Comparison of ENCODE assay signal across 9 cellular contexts in the genomic region with DNA sequence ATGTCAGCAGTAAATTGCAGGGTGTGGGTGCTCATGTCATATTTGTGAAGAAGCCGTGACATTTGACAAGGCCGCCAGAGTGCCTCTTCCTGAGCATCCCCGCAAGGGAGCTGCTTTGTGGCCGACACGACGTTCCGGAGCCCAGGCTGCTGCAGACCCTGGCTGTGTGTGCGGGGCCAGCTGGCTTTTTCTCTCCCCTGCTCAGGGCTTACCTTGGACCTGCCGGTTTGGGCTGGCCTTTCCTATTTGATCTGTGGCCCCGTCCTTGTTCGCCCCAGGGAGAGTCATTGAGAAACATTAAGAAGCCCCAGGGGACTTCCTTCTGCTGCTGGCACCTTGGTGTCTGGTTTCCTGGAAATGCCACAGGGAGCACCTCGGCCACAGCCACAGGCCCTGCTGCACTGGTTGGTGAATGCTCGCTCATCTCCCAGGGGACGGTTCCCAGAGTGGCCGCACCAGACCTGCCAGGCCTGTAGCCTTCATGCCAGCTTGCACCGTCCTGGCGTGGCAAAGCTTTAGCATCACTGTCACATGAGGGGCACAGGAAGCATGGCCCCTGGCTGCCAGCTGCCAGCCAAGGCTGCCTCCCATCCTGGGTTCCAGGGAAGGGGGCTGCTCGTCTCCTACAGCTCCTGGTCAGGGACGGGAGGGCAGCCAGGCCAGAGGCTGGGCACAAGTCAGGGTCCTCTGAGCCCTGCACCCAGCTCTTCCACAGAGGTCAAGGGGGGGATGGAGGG. TPM values are rescaled to one million over a fixed set of nuclear protein-coding genes. Genes with fewer than 3 reads are reported as not detected.
DNase-seq lines count a peak whose midpoint lies in the region; ATAC-seq and TF ChIP-seq lines count a peak whose summit lies in the region.
"Had no signal": no experiment of that assay in that cellular context is flagged by ENCODE, and none has a peak within 500 bp of the region (broad histone marks: within the 10 kb centered on the region; RNA-seq: fewer than 3 reads in every experiment).

No MANE protein-coding gene starts in this region.

- H3K4me3 Mint-ChIP-seq in IgD-negative memory B cell: peak overlapping the region; percentile 93 to 97 (median 95)
- H3K4me3 Mint-ChIP-seq in osteocyte (ENCODE audit: unreplicated experiment): no peak overlapping the region

- H3K27me3 Mint-ChIP-seq in IgD-negative memory B cell (peaks cover 5% of the 10 kb centered on the region), osteocyte (ENCODE audit: unreplicated experiment) (no peaks in the 10 kb centered on the region)

- H3K9me3 Mint-ChIP-seq in IgD-negative memory B cell (no peaks in the 10 kb centered on the region), osteocyte (ENCODE audit: unreplicated experiment) (no peaks in the 10 kb centered on the region)

- H3K4me1 Mint-ChIP-seq in IgD-negative memory B cell: peaks cover 46 to 67% (median 54%) of the 10 kb centered on the region in 3 donors
- H3K4me1 Mint-ChIP-seq in osteocyte (ENCODE audit: unreplicated experiment): peaks cover 67% of the 10 kb centered on the region

- no peak overlapping the region for H3K4me3 ChIP-seq in gastroesophageal sphincter

- H3K36me3 Mint-ChIP-seq in IgD-negative memory B cell (peaks cover 10% of the 10 kb centered on the region), osteocyte (ENCODE audit: unreplicated experiment) (no peaks in the 10 kb centered on the region)

- no peaks in the 10 kb centered on the region for H3K9me3 ChIP-seq in gastroesophageal sphincter

- no peak for TF ChIP-seq POLR2A in gastroesophageal sphincter (IDR thresholded peaks at IDR 0.05)
- no peak for TF ChIP-seq POLR2A in GM18505 (IDR thresholded peaks at IDR 0.05; ENCODE audit: borderline replicate concordance, extremely low read depth, insufficient read depth, insufficient read length)

- H3K4me1 ChIP-seq in gastroesophageal sphincter: peaks cover 7 to 99% (median 95%) of the 10 kb centered on the region in 3 donors

- 52% methylated on average over 8 of the region's 19 CpGs; no CpG with 5 or more reads in 1 of the 2 donors for WGBS in gastroesophageal sphincter (ENCODE audit: low coverage in 1 of 2), 2 donors

- H3K36me3 ChIP-seq in gastroesophageal sphincter: peaks cover 0 to 16% of the 10 kb centered on the region in 2 donors

- no peak for TF ChIP-seq CTCF in VCaP (conservative IDR thresholded peaks at IDR 0.05)
- no peak for TF ChIP-seq CTCF in gastroesophageal sphincter (IDR thresholded peaks at IDR 0.05)
- no peak for TF ChIP-seq CTCF in osteocyte (IDR thresholded peaks at IDR 0.05)

- no peak for ATAC-seq in gastroesophageal sphincter
- ATAC-seq in GM18505 (IDR thresholded peaks at IDR 0.05; ENCODE audit: unreplicated experiment): no peak
- ATAC-seq in left lobe of liver: no peak

- H3K27ac ChIP-seq in VCaP (peak overlapping the region; percentile 100), gastroesophageal sphincter (peak overlapping the region in 3 of 4 donors; percentile 66 to 92 (median 88))
- H3K27ac ChIP-seq: KMS-11 had no signal

- TF ChIP-seq EP300 in gastroesophageal sphincter (IDR thresholded peaks at IDR 0.05): no peak

- no peaks in the 10 kb centered on the region for H3K27me3 ChIP-seq in gastroesophageal sphincter

- DNase-seq in stimulated activated CD8-positive, alpha-beta memory T cell treated with anti-CD3 and anti-CD28 coated beads, Interleukin-4, amount 100 ng/mL, for 24 hours (ENCODE audit: low read depth): peak; percentile 50
- DNase-seq in NOMO-1 treated with dmso at 0.1 percent for 144 hours (lab: John Stamatoyannopoulos, UW; ENCODE audit: unreplicated experiment): no peak
- DNase-seq in osteocyte (ENCODE audit: extremely low spot score, unreplicated experiment): no peak
- no peak for DNase-seq in left lobe of liver (ENCODE audit: low spot score)

- H3K27ac Mint-ChIP-seq in IgD-negative memory B cell: peak overlapping the region; percentile 94 to 97 (median 95)
- no peak overlapping the region for H3K27ac Mint-ChIP-seq in osteocyte (ENCODE audit: unreplicated experiment)

RNA-seq across cellular contexts. Expression of a gene that starts 5.4 kb away (rescaled TPM):
- polyA plus RNA-seq in IgD-negative memory B cell: 26.2 TPM
- total RNA-seq in gastroesophageal sphincter (10 to 100 TPM; 44.0 to 76.9 (median 64.8) TPM), osteocyte (41.5 and 45.0 TPM in 2 replicates), left lobe of liver (29.0 TPM)

RNA-seq across cellular contexts. Expression of a gene that starts 17.4 kb away (rescaled TPM):
- 17.3 TPM for polyA plus RNA-seq in IgD-negative memory B cell
- total RNA-seq in gastroesophageal sphincter (10 to 100 TPM; 25.6 to 61.6 (median 32.3) TPM), osteocyte (54.3 and 56.2 TPM in 2 replicates), left lobe of liver (9.8 TPM)

RNA-seq across cellular contexts. Expression of a gene that starts 31.6 kb away (rescaled TPM):
- 5.5 TPM for polyA plus RNA-seq in IgD-negative memory B cell
- 10 to 100 TPM; 33.9 to 58.4 (median 41.9) TPM for total RNA-seq in gastroesophageal sphincter
- total RNA-seq in osteocyte: 28.5 and 28.6 TPM in 2 replicates
- total RNA-seq in left lobe of liver: 18.2 TPM
